Comparison of ENCODE assay signal across 10 cellular contexts in the genomic region with DNA sequence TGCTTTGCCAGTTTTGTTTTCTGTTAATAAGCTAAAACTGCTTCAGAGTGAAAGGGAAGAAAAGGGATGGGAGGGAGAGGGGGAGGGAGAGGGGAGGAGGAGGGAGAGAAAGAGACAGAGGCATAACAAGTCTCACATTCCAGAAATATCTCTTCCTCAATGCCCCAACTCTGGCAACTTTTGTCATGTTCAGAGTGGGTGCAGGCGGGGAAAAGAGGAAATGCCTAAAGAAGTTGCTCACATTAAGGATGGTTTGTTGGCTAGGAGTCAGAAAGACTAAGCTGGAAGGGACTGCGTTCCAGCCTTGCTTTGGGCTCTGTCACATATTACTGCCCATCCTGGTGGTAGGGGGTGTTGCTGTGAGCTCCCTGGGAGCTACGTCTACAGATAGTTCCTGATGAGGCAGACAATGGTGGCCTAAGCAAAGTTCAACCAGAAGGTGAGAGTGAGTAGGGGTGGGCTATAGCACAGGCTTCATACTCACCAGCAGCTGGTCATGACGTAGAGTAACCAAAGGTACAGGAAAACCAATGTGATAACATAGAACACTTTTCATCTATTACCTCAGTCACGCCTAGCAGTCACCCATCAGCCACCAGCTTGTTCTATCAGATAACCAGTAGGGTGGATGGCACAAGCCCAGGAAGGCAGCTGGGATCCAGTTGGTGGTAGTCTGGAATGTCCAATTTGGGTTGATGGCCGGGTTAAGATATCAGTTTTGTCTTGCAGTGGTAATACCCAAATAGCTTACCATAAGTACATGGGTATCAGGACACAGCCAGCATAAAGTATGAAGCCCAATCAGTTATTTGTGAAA. TPM values are rescaled to one million over a fixed set of nuclear protein-coding genes. Genes with fewer than 3 reads are reported as not detected.
DNase-seq lines count a peak whose midpoint lies in the region; ATAC-seq, FAIRE-seq and TF ChIP-seq lines count a peak whose summit lies in the region.
"Had no signal": no experiment of that assay in that cellular context is flagged by ENCODE, and none has a peak within 500 bp of the region (broad histone marks: within the 10 kb centered on the region; RNA-seq: fewer than 3 reads in every experiment).

No MANE protein-coding gene starts in this region.

- DNase-seq in AG04449 (ENCODE audit: low read depth, low spot score) (no peak), HAP-1 (ENCODE audit: low spot score in 2 of 2) (peak; percentile 19 to 41), astrocyte (ENCODE audit: low read depth) (peak; percentile 82), posterior cingulate gyrus (no peak), RPMI8226 (no peak)
- DNase-seq: activated CD8-positive, alpha-beta memory T cell treated with anti-CD3 and anti-CD28 coated beads, Interleukin-2, amount 50 U/mL, for 48 hours had no signal

- H2AFZ ChIP-seq in astrocyte (ENCODE audit: low read depth, low read length), result no peak overlapping the region

- H3K4me3 ChIP-seq in AG04449 (ENCODE audit: low read depth, low read length) (peak overlapping the region; percentile 98), HAP-1 (no peak overlapping the region; the same call in 1 of the 2 replicates), astrocyte (ENCODE audit: insufficient read depth, low read depth, low read length) (peak overlapping the region; percentile 91), iPS-20b (ENCODE audit: low read length) (peak overlapping the region; percentile 86)

- intact Hi-C loops in posterior cingulate gyrus (cut with DNase I), result no loop called here

- FAIRE-seq in astrocyte (lab: Jason Lieb, UNC), result peak; percentile 77
- FAIRE-seq: GM12892 had no signal

- in situ Hi-C loops in HAP-1 (cut with MboI; ENCODE audit: low sequenced_read_pairs), result no loop called here

- H3K4me3 Mint-ChIP-seq in astrocyte (ENCODE audit: unreplicated experiment), result no peak overlapping the region

- H3K4me1 Mint-ChIP-seq in astrocyte (ENCODE audit: low read depth, unreplicated experiment), result peaks cover 27% of the 10 kb centered on the region

- H3K27ac ChIP-seq in astrocyte (ENCODE audit: low read depth, low read length), result peak overlapping the region; percentile 59
- H3K27ac ChIP-seq in iPS-20b (ENCODE audit: low read length), result no peak overlapping the region

- ATAC-seq in HG03196 (IDR thresholded peaks at IDR 0.05; ENCODE audit: unreplicated experiment) (no peak), HG03439 (IDR thresholded peaks at IDR 0.05; ENCODE audit: unreplicated experiment) (no peak)

- no peaks in the 10 kb centered on the region for H3K27me3 Mint-ChIP-seq in astrocyte (ENCODE audit: low read depth, unreplicated experiment)

- H3K27me3 ChIP-seq in HAP-1 (ENCODE audit: low read depth) (no peaks in the 10 kb centered on the region), astrocyte (ENCODE audit: insufficient read depth, low read length) (no peaks in the 10 kb centered on the region), iPS-20b (ENCODE audit: insufficient read depth, low read length) (no peaks in the 10 kb centered on the region)

- CTCF ChIA-PET in AG04449 (lab: Yijun Ruan, JAX), result interaction anchor here (0.8 to 7.6 kb wide), 7 partner anchors 9 to 313 kb away, joined by 4 to 87 read pairs (median 5); no protein-coding TSS in a partner anchor

- H3K36me3 Mint-ChIP-seq in astrocyte (ENCODE audit: low read depth, unreplicated experiment), result no peaks in the 10 kb centered on the region

- TF ChIP-seq CTCF in AG04449 (IDR thresholded peaks at IDR 0.05; ENCODE audit: insufficient read depth, low read length, missing control alignments), result no peak
- no peak for TF ChIP-seq CTCF in astrocyte (IDR thresholded peaks at IDR 0.05; ENCODE audit: insufficient read depth, low read depth, low read length)

- peak overlapping the region; percentile 85 for H3K4me2 ChIP-seq in astrocyte (ENCODE audit: low read length)

- H4K20me1 ChIP-seq in astrocyte (ENCODE audit: insufficient read depth, low read length), result peaks cover 4% of the 10 kb centered on the region

- H3K36me3 ChIP-seq in HAP-1 (replicated peaks) (no peaks in the 10 kb centered on the region), astrocyte (ENCODE audit: insufficient read depth, low read length) (no peaks in the 10 kb centered on the region), iPS-20b (ENCODE audit: insufficient read depth, low read depth, low read length) (peaks cover 9% of the 10 kb centered on the region; the same call in 1 of the 2 replicates)

- peak overlapping the region; percentile 87 for H3K27ac Mint-ChIP-seq in astrocyte (ENCODE audit: unreplicated experiment)

- H3K9me3 ChIP-seq in HAP-1 (no peaks in the 10 kb centered on the region; the same call in 1 of the 2 replicates), astrocyte (ENCODE audit: insufficient read depth, low read depth, low read length) (no peaks in the 10 kb centered on the region), iPS-20b (ENCODE audit: insufficient read depth, low read depth, low read length) (no peaks in the 10 kb centered on the region)

- H3K79me2 ChIP-seq in astrocyte (ENCODE audit: insufficient read depth, low read length), result peaks cover 71% of the 10 kb centered on the region

- H3K9ac ChIP-seq in astrocyte (ENCODE audit: low read length) (peak overlapping the region; percentile 69), iPS-20b (ENCODE audit: low read depth, low read length) (peak overlapping the region; percentile 38; the same call in 1 of the 2 replicates)

- H3K4me1 ChIP-seq in HAP-1, result peaks cover 40% of the 10 kb centered on the region
- peaks cover 41% of the 10 kb centered on the region for H3K4me1 ChIP-seq in astrocyte (ENCODE audit: insufficient read depth, low read length)
- H3K4me1 ChIP-seq in iPS-20b (ENCODE audit: insufficient read depth, low read length), result peaks cover 33% of the 10 kb centered on the region

- peaks cover 2% of the 10 kb centered on the region for H3K9me3 Mint-ChIP-seq in astrocyte (ENCODE audit: unreplicated experiment)

- POLR2A ChIA-PET in AG04449 (lab: Yijun Ruan, JAX), result interaction anchor here (1.1 to 2.2 kb wide), 3 partner anchors 23 to 320 kb away, joined by 3 to 6 read pairs (median 6); a partner anchor contains a TSS

RNA-seq across cellular contexts. Expression of a gene that starts 2.1 kb away (rescaled TPM):
- 22.2 and 25.8 TPM in 2 replicates for total RNA-seq in astrocyte

RNA-seq across cellular contexts. Expression of a gene that starts 28.0 kb away (rescaled TPM):
- total RNA-seq in astrocyte, result 87.8 and 91.7 TPM in 2 replicates

Comparison
In these comparisons a context has a peak if more than half of its experiments do, and no peak if none do; other contexts are left out.
1. DNase-seq: peak in HAP-1 (2 of 2) and astrocyte (single experiment); none in AG04449 (single experiment), posterior cingulate gyrus (0 of 10) and RPMI8226 (single experiment).